Comparison of ENCODE assay signal across 8 cellular contexts in genomic region chr1:179953974-179954493, GRCh38. TPM values are rescaled to one million over a fixed set of nuclear protein-coding genes. Genes with fewer than 3 reads are reported as not detected.
DNase-seq lines count a peak whose midpoint lies in the region; ATAC-seq, FAIRE-seq and TF ChIP-seq lines count a peak whose summit lies in the region.

No MANE protein-coding gene starts in this region.

- H4K20me1 ChIP-seq in SK-N-SH (ENCODE audit: insufficient read depth) (peaks cover 17% of the 10 kb centered on the region), astrocyte (ENCODE audit: insufficient read depth, low read length) (peaks cover 28% of the 10 kb centered on the region)

- peak overlapping the region; percentile 68 for H3K4me2 ChIP-seq in SK-N-SH
- H3K4me2 ChIP-seq in astrocyte (ENCODE audit: low read length) = peak overlapping the region; percentile 91

- peaks cover 7% of the 10 kb centered on the region for H3F3A ChIP-seq in SK-N-SH (replicated peaks; ENCODE audit: insufficient read depth)

- H3K9me2 ChIP-seq in SK-N-SH = no peaks in the 10 kb centered on the region

- H3K36me3 ChIP-seq in SK-N-SH (replicated peaks in 1 of 2; ENCODE audit: control insufficient read depth in 1 of 2, insufficient read depth in 2 of 2, low read length in 1 of 2) (no peaks in the 10 kb centered on the region), astrocyte (ENCODE audit: insufficient read depth, low read length) (no peaks in the 10 kb centered on the region)

- 6% methylated on average over 19 of the region's 19 CpGs for WGBS in SK-N-SH (ENCODE audit: low lambda C conversion rate)

- ATAC-seq in GM19438 (IDR thresholded peaks at IDR 0.05; ENCODE audit: low read depth, unreplicated experiment) = peak; percentile 21
- no peak for ATAC-seq in HG02571 (IDR thresholded peaks at IDR 0.05; ENCODE audit: unreplicated experiment)

- POLR2A ChIA-PET in SK-N-SH (lab: Yijun Ruan, JAX) = interaction anchor here (0.5 to 1.0 kb wide), 2 partner anchors 26 to 219 kb away, joined by 3 to 4 read pairs; no protein-coding TSS in a partner anchor

- peak overlapping the region; percentile 75 to 91 for H3K27ac ChIP-seq in SK-N-SH (ENCODE audit: low read depth in 2 of 2, low read length in 1 of 2)
- peak overlapping the region; percentile 72 for H3K27ac ChIP-seq in astrocyte (ENCODE audit: low read depth, low read length)

- peak; percentile 48; the same call in 1 of the 2 replicates for TF ChIP-seq CTCF in SK-N-SH (IDR thresholded peaks at IDR 0.05)
- peak; percentile 22 for TF ChIP-seq CTCF in astrocyte (IDR thresholded peaks at IDR 0.05; ENCODE audit: insufficient read depth, low read depth, low read length)

- H3K9ac ChIP-seq in SK-N-SH (peak overlapping the region; percentile 94), astrocyte (ENCODE audit: low read length) (peak overlapping the region; percentile 93)

- CTCF ChIA-PET in SK-N-SH (lab: Yijun Ruan, JAX) = interaction anchor here (0.8 to 2.1 kb wide), 6 partner anchors 12 to 205 kb away, joined by 3 to 8 read pairs (median 4); partner anchors contain the start of gene TOR1AIP1

- H3K4me3 ChIP-seq in Jurkat, Clone E6-1 (ENCODE audit: low read length) = peak overlapping the region; percentile 74
- peak overlapping the region; percentile 91 to 98 for H3K4me3 ChIP-seq in SK-N-SH (ENCODE audit: low read depth in 2 of 2, low read length in 1 of 2)
- H3K4me3 ChIP-seq in astrocyte (ENCODE audit: insufficient read depth, low read depth, low read length) = peak overlapping the region; percentile 80

- H3K9me3 ChIP-seq in SK-N-SH (no peaks in the 10 kb centered on the region), astrocyte (ENCODE audit: insufficient read depth, low read depth, low read length) (no peaks in the 10 kb centered on the region)

- no peak for TF ChIP-seq EP300 in SK-N-SH (IDR thresholded peaks at IDR 0.05; ENCODE audit: borderline replicate concordance in 1 of 2, low read depth in 1 of 2, low read length in 1 of 2)

- H3K79me2 ChIP-seq in SK-N-SH (ENCODE audit: insufficient read depth) (peaks cover 44% of the 10 kb centered on the region), astrocyte (ENCODE audit: insufficient read depth, low read length) (peaks cover 45% of the 10 kb centered on the region)

- H3K4me1 Mint-ChIP-seq in astrocyte (ENCODE audit: low read depth, unreplicated experiment) = peaks cover 8% of the 10 kb centered on the region

- FAIRE-seq in astrocyte (lab: Jason Lieb, UNC) = no peak

- no peaks in the 10 kb centered on the region for H3K36me3 Mint-ChIP-seq in astrocyte (ENCODE audit: low read depth, unreplicated experiment)

- H2AFZ ChIP-seq in SK-N-SH (ENCODE audit: low read depth) (peak overlapping the region; percentile 94), astrocyte (ENCODE audit: low read depth, low read length) (peak overlapping the region; percentile 93)

- no peaks in the 10 kb centered on the region for H3K9me3 Mint-ChIP-seq in astrocyte (ENCODE audit: unreplicated experiment)

- H3K27me3 ChIP-seq in SK-N-SH (ENCODE audit: insufficient read depth) = no peaks in the 10 kb centered on the region
- H3K27me3 ChIP-seq in astrocyte (ENCODE audit: insufficient read depth, low read length) = no peaks in the 10 kb centered on the region

- H3K4me3 Mint-ChIP-seq in astrocyte (ENCODE audit: unreplicated experiment) = peak overlapping the region; percentile 84

- H3K27me3 Mint-ChIP-seq in astrocyte (ENCODE audit: low read depth, unreplicated experiment) = no peaks in the 10 kb centered on the region

- peaks cover 0 to 17% of the 10 kb centered on the region in 2 experiments; a peak in 3 of 4 replicates for H3K4me1 ChIP-seq in SK-N-SH (ENCODE audit: control insufficient read depth in 1 of 2, insufficient read depth in 2 of 2, low read depth in 1 of 2, low read length in 1 of 2)
- peaks cover 14% of the 10 kb centered on the region for H3K4me1 ChIP-seq in astrocyte (ENCODE audit: insufficient read depth, low read length)

- peak overlapping the region; percentile 28 for H3K27ac Mint-ChIP-seq in astrocyte (ENCODE audit: unreplicated experiment)

- DNase-seq in AG20443 (ENCODE audit: low spot score) (peak; percentile 24), SK-N-SH (peak; percentile 37), astrocyte (ENCODE audit: low read depth) (no peak), islet precursor cell (peak; percentile 59)
- no peak for DNase-seq in Jurkat, Clone E6-1 (ENCODE audit: low read depth, low spot score)
- DNase-seq in stimulated activated CD4-positive, alpha-beta T cell treated with anti-CD3 and anti-CD28 coated beads, Interleukin-2, amount 100 ng/mL, for 48 hours = peak; percentile 32 to 38

- TF ChIP-seq RAD21 in SK-N-SH (IDR thresholded peaks at IDR 0.05; ENCODE audit: low read length) = no peak

TF ChIP-seq in SK-N-SH, 30 proteins besides CTCF, POLR2A, EP300 and RAD21:
- TF ChIP-seq, protein P1, sequence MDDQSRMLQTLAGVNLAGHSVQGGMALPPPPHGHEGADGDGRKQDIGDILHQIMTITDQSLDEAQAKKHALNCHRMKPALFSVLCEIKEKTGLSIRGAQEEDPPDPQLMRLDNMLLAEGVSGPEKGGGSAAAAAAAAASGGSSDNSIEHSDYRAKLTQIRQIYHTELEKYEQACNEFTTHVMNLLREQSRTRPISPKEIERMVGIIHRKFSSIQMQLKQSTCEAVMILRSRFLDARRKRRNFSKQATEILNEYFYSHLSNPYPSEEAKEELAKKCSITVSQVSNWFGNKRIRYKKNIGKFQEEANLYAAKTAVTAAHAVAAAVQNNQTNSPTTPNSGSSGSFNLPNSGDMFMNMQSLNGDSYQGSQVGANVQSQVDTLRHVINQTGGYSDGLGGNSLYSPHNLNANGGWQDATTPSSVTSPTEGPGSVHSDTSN (IDR thresholded peaks at IDR 0.05) = peak; percentile 58; the same call in 1 of the 2 replicates
- no peak for TF ChIP-seq ELF1 (IDR thresholded peaks at IDR 0.05)
- no peak for TF ChIP-seq FOSL2 (IDR thresholded peaks at IDR 0.05; ENCODE audit: borderline replicate concordance, low read depth)
- TF ChIP-seq TAF1 (IDR thresholded peaks at IDR 0.05; ENCODE audit: borderline replicate concordance, low read depth, low read length) = no peak
- TF ChIP-seq, protein P2, sequence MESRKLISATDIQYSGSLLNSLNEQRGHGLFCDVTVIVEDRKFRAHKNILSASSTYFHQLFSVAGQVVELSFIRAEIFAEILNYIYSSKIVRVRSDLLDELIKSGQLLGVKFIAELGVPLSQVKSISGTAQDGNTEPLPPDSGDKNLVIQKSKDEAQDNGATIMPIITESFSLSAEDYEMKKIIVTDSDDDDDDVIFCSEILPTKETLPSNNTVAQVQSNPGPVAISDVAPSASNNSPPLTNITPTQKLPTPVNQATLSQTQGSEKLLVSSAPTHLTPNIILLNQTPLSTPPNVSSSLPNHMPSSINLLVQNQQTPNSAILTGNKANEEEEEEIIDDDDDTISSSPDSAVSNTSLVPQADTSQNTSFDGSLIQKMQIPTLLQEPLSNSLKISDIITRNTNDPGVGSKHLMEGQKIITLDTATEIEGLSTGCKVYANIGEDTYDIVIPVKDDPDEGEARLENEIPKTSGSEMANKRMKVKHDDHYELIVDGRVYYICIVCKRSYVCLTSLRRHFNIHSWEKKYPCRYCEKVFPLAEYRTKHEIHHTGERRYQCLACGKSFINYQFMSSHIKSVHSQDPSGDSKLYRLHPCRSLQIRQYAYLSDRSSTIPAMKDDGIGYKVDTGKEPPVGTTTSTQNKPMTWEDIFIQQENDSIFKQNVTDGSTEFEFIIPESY (IDR thresholded peaks at IDR 0.05; ENCODE audit: borderline replicate concordance, low read depth) = no peak
- TF ChIP-seq FOXM1 (IDR thresholded peaks at IDR 0.05; ENCODE audit: low read depth) = no peak

RNA-seq across cellular contexts. Expression of gene CEP350, which starts 0.6 kb away (rescaled TPM):
- 22.9 TPM for polyA plus RNA-seq in Jurkat, Clone E6-1 (2012; ENCODE audit: insufficient read depth, insufficient read length)
- 2.9 and 4.2 TPM in 2 replicates for polyA plus RNA-seq in SK-N-SH (2012; rRNA removed)
- polyA plus RNA-seq in SK-N-SH (2012; cell fraction: cytosol; rRNA removed) = 4.6 and 5.5 TPM in 2 replicates
- 4.1 and 11.6 TPM in 2 replicates for polyA plus RNA-seq in SK-N-SH (2012; cell fraction: nucleus; rRNA removed)
- 28.8 and 29.2 TPM in 2 replicates for total RNA-seq in astrocyte

Comparison
In these comparisons a context has a peak if more than half of its experiments do, and no peak if none do; other contexts are left out.
1. DNase-seq: peak in AG20443 (single experiment), SK-N-SH (single experiment), islet precursor cell (single experiment) and stimulated activated CD4-positive, alpha-beta T cell treated with anti-CD3 and anti-CD28 coated beads, Interleukin-2, amount 100 ng/mL, for 48 hours (2 of 2); none in Jurkat, Clone E6-1 (single experiment) and astrocyte (single experiment).
2. Peak in every context shown above with its lines, with median percentiles within 50 percentile points of each other: H3K4me3 ChIP-seq.